Comparison of ENCODE assay signal across 1 cellular context in the genomic region with DNA sequence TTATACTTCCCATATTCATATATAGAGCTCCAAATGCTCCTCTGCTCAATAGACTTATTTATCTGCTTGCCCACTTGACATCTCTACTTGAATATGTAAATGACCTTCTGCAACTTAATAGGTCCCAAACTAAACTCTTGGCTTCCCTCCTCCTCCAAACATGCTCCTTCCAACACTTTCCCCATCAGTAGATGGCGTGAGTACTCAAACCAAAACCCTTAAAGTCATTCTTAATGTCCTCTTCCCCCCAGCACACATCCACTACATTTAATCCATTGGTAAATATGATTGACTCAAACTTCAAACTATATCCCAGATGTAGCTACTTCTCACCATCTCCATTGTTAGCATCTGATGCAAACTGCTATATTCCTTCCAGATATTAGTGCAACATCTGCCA.
TF ChIP-seq lines count a peak whose summit lies in the region.

No MANE protein-coding gene starts in this region.

TF ChIP-seq in WTC11, 78 proteins besides CTCF, POLR2A, EP300 and RAD21 (continued from another document):
- TF ChIP-seq FOXP1 (CRISPR knock-in tag; IDR thresholded peaks at IDR 0.05; ENCODE audit: borderline replicate concordance): no peak
- TF ChIP-seq ZNF232 (CRISPR knock-in tag; IDR thresholded peaks at IDR 0.05): no peak
- no peak for TF ChIP-seq FOXJ3 (CRISPR knock-in tag; IDR thresholded peaks at IDR 0.05; ENCODE audit: borderline replicate concordance)
- TF ChIP-seq RELA (CRISPR knock-in tag; IDR thresholded peaks at IDR 0.05; ENCODE audit: borderline replicate concordance): no peak
- TF ChIP-seq, protein P1, sequence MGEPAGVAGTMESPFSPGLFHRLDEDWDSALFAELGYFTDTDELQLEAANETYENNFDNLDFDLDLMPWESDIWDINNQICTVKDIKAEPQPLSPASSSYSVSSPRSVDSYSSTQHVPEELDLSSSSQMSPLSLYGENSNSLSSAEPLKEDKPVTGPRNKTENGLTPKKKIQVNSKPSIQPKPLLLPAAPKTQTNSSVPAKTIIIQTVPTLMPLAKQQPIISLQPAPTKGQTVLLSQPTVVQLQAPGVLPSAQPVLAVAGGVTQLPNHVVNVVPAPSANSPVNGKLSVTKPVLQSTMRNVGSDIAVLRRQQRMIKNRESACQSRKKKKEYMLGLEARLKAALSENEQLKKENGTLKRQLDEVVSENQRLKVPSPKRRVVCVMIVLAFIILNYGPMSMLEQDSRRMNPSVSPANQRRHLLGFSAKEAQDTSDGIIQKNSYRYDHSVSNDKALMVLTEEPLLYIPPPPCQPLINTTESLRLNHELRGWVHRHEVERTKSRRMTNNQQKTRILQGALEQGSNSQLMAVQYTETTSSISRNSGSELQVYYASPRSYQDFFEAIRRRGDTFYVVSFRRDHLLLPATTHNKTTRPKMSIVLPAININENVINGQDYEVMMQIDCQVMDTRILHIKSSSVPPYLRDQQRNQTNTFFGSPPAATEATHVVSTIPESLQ (CRISPR knock-in tag; IDR thresholded peaks at IDR 0.05): no peak
- no peak for TF ChIP-seq IRF2 (CRISPR knock-in tag; IDR thresholded peaks at IDR 0.05; ENCODE audit: borderline replicate concordance, low read depth)
- no peak for TF ChIP-seq ZNF317 (CRISPR knock-in tag; IDR thresholded peaks at IDR 0.05; ENCODE audit: borderline replicate concordance, low read depth)
- TF ChIP-seq, protein P2, sequence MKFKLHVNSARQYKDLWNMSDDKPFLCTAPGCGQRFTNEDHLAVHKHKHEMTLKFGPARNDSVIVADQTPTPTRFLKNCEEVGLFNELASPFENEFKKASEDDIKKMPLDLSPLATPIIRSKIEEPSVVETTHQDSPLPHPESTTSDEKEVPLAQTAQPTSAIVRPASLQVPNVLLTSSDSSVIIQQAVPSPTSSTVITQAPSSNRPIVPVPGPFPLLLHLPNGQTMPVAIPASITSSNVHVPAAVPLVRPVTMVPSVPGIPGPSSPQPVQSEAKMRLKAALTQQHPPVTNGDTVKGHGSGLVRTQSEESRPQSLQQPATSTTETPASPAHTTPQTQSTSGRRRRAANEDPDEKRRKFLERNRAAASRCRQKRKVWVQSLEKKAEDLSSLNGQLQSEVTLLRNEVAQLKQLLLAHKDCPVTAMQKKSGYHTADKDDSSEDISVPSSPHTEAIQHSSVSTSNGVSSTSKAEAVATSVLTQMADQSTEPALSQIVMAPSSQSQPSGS (CRISPR knock-in tag; IDR thresholded peaks at IDR 0.05; ENCODE audit: borderline replicate concordance, low read depth): no peak
